Comparison of ENCODE assay signal across 1 cellular context in the genomic region with DNA sequence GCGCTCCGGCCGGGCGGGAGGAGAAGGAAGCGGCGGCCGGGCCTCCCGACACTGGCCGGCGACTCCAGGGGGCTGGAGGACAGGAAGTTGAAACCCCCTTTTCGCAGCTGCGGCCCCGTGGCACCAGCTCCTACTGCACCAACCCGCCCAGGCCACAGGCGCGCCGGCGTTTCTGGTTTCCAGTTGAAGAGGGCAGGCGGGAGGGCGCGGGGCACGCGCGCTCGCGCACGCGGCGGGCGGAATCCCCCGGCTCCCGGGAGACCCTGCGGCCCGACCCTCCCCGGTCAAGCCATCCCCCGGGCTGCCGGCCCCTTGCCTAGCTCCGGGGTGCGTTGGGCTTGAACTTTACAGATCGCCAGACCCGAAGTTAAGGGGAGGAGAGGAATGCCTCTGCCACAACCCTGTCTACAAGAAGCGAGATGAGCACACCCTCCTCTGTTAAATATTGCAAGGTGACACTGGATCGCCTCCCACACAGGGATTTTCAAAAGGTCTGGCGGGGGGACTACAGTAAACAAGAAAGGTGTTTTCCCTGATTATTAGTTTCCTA.
A peak's percentile ranks its signal among the peaks of the same experiment; 100 is the strongest.
TF ChIP-seq lines count a peak whose summit lies in the region.

No MANE protein-coding gene starts in this region.

TF ChIP-seq in H1, 55 proteins besides CTCF, POLR2A, EP300 and RAD21 (continued from another document):
- TF ChIP-seq ASH2L (IDR thresholded peaks at IDR 0.05; ENCODE audit: low read length) (peak; percentile 68), EZH2 (IDR thresholded peaks at IDR 0.05; ENCODE audit: low read depth, low read length, severe bottlenecking) (no peak), BACH1 (IDR thresholded peaks at IDR 0.05; ENCODE audit: low read length) (no peak), SIN3A (conservative IDR thresholded peaks at IDR 0.05 in 1 of 2, IDR thresholded peaks at IDR 0.05 in 1 of 2; ENCODE audit: low read depth in 1 of 2, low read length in 2 of 2) (peak in 1 of 2 experiments; percentile 29; a peak in 1 of 4 replicates), RBBP5 (IDR thresholded peaks at IDR 0.05; ENCODE audit: borderline replicate concordance, low read depth, low read length) (peak; percentile 5; the same call in 1 of the 2 replicates), CHD2 (IDR thresholded peaks at IDR 0.05; ENCODE audit: low read length) (no peak), POU5F1 (IDR thresholded peaks at IDR 0.05; ENCODE audit: low read depth, low read length) (no peak), EGR1 (IDR thresholded peaks at IDR 0.05; ENCODE audit: borderline replicate concordance, low read depth, low read length) (no peak; the same call in 1 of the 2 replicates), POLR2AphosphoS5 (IDR thresholded peaks at IDR 0.05; ENCODE audit: low read depth, low read length) (peak; percentile 3), KDM4A (IDR thresholded peaks at IDR 0.05; ENCODE audit: low read depth, low read length, severe bottlenecking) (peak; percentile 16), JUND (IDR thresholded peaks at IDR 0.05; ENCODE audit: low read length) (no peak), RNF2 (IDR thresholded peaks at IDR 0.05; ENCODE audit: borderline replicate concordance, low read depth, low read length, missing control alignments, poor library complexity, severe bottlenecking) (no peak), TAF1 (IDR thresholded peaks at IDR 0.05; ENCODE audit: low read depth, low read length) (peak; percentile 66; the same call in 1 of the 2 replicates), TBP (IDR thresholded peaks at IDR 0.05; ENCODE audit: low read depth, low read length) (peak; percentile 36; the same call in 1 of the 2 replicates), KDM1A (IDR thresholded peaks at IDR 0.05; ENCODE audit: borderline replicate concordance, low read length) (no peak), TAF7 (optimal IDR thresholded peaks at IDR 0.05; ENCODE audit: borderline replicate concordance, low read depth, low read length) (peak; percentile 48), CBX5 (IDR thresholded peaks at IDR 0.05; ENCODE audit: low read depth, low read length) (no peak)
- TF ChIP-seq, protein P1, sequence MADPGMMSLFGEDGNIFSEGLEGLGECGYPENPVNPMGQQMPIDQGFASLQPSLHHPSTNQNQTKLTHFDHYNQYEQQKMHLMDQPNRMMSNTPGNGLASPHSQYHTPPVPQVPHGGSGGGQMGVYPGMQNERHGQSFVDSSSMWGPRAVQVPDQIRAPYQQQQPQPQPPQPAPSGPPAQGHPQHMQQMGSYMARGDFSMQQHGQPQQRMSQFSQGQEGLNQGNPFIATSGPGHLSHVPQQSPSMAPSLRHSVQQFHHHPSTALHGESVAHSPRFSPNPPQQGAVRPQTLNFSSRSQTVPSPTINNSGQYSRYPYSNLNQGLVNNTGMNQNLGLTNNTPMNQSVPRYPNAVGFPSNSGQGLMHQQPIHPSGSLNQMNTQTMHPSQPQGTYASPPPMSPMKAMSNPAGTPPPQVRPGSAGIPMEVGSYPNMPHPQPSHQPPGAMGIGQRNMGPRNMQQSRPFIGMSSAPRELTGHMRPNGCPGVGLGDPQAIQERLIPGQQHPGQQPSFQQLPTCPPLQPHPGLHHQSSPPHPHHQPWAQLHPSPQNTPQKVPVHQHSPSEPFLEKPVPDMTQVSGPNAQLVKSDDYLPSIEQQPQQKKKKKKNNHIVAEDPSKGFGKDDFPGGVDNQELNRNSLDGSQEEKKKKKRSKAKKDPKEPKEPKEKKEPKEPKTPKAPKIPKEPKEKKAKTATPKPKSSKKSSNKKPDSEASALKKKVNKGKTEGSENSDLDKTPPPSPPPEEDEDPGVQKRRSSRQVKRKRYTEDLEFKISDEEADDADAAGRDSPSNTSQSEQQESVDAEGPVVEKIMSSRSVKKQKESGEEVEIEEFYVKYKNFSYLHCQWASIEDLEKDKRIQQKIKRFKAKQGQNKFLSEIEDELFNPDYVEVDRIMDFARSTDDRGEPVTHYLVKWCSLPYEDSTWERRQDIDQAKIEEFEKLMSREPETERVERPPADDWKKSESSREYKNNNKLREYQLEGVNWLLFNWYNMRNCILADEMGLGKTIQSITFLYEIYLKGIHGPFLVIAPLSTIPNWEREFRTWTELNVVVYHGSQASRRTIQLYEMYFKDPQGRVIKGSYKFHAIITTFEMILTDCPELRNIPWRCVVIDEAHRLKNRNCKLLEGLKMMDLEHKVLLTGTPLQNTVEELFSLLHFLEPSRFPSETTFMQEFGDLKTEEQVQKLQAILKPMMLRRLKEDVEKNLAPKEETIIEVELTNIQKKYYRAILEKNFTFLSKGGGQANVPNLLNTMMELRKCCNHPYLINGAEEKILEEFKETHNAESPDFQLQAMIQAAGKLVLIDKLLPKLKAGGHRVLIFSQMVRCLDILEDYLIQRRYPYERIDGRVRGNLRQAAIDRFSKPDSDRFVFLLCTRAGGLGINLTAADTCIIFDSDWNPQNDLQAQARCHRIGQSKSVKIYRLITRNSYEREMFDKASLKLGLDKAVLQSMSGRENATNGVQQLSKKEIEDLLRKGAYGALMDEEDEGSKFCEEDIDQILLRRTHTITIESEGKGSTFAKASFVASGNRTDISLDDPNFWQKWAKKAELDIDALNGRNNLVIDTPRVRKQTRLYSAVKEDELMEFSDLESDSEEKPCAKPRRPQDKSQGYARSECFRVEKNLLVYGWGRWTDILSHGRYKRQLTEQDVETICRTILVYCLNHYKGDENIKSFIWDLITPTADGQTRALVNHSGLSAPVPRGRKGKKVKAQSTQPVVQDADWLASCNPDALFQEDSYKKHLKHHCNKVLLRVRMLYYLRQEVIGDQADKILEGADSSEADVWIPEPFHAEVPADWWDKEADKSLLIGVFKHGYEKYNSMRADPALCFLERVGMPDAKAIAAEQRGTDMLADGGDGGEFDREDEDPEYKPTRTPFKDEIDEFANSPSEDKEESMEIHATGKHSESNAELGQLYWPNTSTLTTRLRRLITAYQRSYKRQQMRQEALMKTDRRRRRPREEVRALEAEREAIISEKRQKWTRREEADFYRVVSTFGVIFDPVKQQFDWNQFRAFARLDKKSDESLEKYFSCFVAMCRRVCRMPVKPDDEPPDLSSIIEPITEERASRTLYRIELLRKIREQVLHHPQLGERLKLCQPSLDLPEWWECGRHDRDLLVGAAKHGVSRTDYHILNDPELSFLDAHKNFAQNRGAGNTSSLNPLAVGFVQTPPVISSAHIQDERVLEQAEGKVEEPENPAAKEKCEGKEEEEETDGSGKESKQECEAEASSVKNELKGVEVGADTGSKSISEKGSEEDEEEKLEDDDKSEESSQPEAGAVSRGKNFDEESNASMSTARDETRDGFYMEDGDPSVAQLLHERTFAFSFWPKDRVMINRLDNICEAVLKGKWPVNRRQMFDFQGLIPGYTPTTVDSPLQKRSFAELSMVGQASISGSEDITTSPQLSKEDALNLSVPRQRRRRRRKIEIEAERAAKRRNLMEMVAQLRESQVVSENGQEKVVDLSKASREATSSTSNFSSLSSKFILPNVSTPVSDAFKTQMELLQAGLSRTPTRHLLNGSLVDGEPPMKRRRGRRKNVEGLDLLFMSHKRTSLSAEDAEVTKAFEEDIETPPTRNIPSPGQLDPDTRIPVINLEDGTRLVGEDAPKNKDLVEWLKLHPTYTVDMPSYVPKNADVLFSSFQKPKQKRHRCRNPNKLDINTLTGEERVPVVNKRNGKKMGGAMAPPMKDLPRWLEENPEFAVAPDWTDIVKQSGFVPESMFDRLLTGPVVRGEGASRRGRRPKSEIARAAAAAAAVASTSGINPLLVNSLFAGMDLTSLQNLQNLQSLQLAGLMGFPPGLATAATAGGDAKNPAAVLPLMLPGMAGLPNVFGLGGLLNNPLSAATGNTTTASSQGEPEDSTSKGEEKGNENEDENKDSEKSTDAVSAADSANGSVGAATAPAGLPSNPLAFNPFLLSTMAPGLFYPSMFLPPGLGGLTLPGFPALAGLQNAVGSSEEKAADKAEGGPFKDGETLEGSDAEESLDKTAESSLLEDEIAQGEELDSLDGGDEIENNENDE (IDR thresholded peaks at IDR 0.05; ENCODE audit: insufficient replicate concordance, low read length), result no peak
- TF ChIP-seq, protein P2, sequence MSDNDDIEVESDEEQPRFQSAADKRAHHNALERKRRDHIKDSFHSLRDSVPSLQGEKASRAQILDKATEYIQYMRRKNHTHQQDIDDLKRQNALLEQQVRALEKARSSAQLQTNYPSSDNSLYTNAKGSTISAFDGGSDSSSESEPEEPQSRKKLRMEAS (IDR thresholded peaks at IDR 0.05), result peak; percentile 16; the same call in 1 of the 2 replicates
